Comparison of ENCODE assay signal across 13 cellular contexts in genomic region chr2:204024906-204025475, GRCh38.
"Had no signal": no experiment of that assay in that cellular context is flagged by ENCODE, and none has a peak within 500 bp of the region (broad histone marks: within the 10 kb centered on the region; RNA-seq: fewer than 3 reads in every experiment).

No MANE protein-coding gene starts in this region.

- DNase-seq: activated CD8-positive, alpha-beta memory T cell treated with anti-CD3 and anti-CD28 coated beads, Interleukin-2, amount 10 ng/mL, durations not matched to agents 7 days and 5 days; central memory CD4-positive, alpha-beta T cell; effector CD4-positive, alpha-beta T cell; immature natural killer cell; left ventricle myocardium inferior; naive B cell; sigmoid colon; T-helper 9 cell; upper lobe of right lung had no signal

- H3K4me1 Mint-ChIP-seq: immature natural killer cell had no signal

- H3K4me3 Mint-ChIP-seq: activated CD8-positive, alpha-beta memory T cell treated with anti-CD3 and anti-CD28 coated beads, Interleukin-2, amount 10 ng/mL, durations not matched to agents 7 days and 5 days; activated naive CD4-positive, alpha-beta T cell treated with anti-CD3 and anti-CD28 coated beads for 36 hours; immature natural killer cell; naive B cell; stimulated activated effector memory CD8-positive, alpha-beta T cell treated with anti-CD3 and anti-CD28 coated beads, Interleukin-12 subunit alpha, Interleukin-12 subunit beta, amount 100 ng/mL, for 72 hours; T-cell had no signal

- ATAC-seq: activated CD4-positive, CD25-positive, alpha-beta regulatory T cell treated with anti-CD3 and anti-CD28 coated beads, Interleukin-2, amount 50 U/mL, for 24 hours; activated CD8-positive, alpha-beta memory T cell treated with anti-CD3 and anti-CD28 coated beads, Interleukin-2, amount 10 ng/mL, durations not matched to agents 7 days and 5 days; stimulated activated effector memory CD8-positive, alpha-beta T cell treated with anti-CD3 and anti-CD28 coated beads, Interleukin-12 subunit alpha, Interleukin-12 subunit beta, amount 100 ng/mL, for 72 hours; T-cell had no signal

- H3K27ac Mint-ChIP-seq: activated CD8-positive, alpha-beta memory T cell treated with anti-CD3 and anti-CD28 coated beads, Interleukin-2, amount 10 ng/mL, durations not matched to agents 7 days and 5 days; activated naive CD4-positive, alpha-beta T cell treated with anti-CD3 and anti-CD28 coated beads for 36 hours; immature natural killer cell; T-cell had no signal

- H3K9me3 Mint-ChIP-seq: activated naive CD4-positive, alpha-beta T cell treated with anti-CD3 and anti-CD28 coated beads for 36 hours had no signal

- H3K36me3 Mint-ChIP-seq: immature natural killer cell; naive B cell; stimulated activated effector memory CD8-positive, alpha-beta T cell treated with anti-CD3 and anti-CD28 coated beads, Interleukin-12 subunit alpha, Interleukin-12 subunit beta, amount 100 ng/mL, for 72 hours; T-cell had no signal

- H3K27me3 Mint-ChIP-seq: activated CD8-positive, alpha-beta memory T cell treated with anti-CD3 and anti-CD28 coated beads, Interleukin-2, amount 10 ng/mL, durations not matched to agents 7 days and 5 days; T-cell had no signal
